19 cellular contexts compared by ENCODE assay signal in genomic region chr4:170716868-170717267, GRCh38.
DNase-seq lines count a peak whose midpoint lies in the region; ATAC-seq and TF ChIP-seq lines count a peak whose summit lies in the region.
"Had no signal": no experiment of that assay in that cellular context is flagged by ENCODE, and none has a peak within 500 bp of the region (broad histone marks: within the 10 kb centered on the region; RNA-seq: fewer than 3 reads in every experiment).

No MANE protein-coding gene starts in this region.

- H3K4me3 ChIP-seq in SK-N-SH (ENCODE audit: low read depth in 2 of 2, low read length in 1 of 2), result no peak overlapping the region
- H3K4me3 ChIP-seq in fibroblast of mammary gland (ENCODE audit: control insufficient read depth, low read depth, low read length), result no peak overlapping the region
- no peak overlapping the region for H3K4me3 ChIP-seq in aorta (ENCODE audit: low read length in 2 of 2)
- H3K4me3 ChIP-seq: adrenal gland, cardiac muscle cell, lower lobe of right lung had no signal

- no peaks in the 10 kb centered on the region for H4K20me1 ChIP-seq in SK-N-SH (ENCODE audit: insufficient read depth)

- H3K4me1 ChIP-seq in SK-N-SH (ENCODE audit: control insufficient read depth in 1 of 2, insufficient read depth in 2 of 2, low read depth in 1 of 2, low read length in 1 of 2) (no peaks in the 10 kb centered on the region; a peak in 1 of 4 replicates), aorta (ENCODE audit: control insufficient read depth in 1 of 2, insufficient read depth in 2 of 2, low read length in 2 of 2) (no peaks in the 10 kb centered on the region)
- H3K4me1 ChIP-seq: adrenal gland, lower lobe of right lung had no signal

- CTCF ChIA-PET in SK-N-SH (lab: Yijun Ruan, JAX), result interaction anchor here (0.6 to 1.9 kb wide), 6 partner anchors 11 to 457 kb away, joined by 3 to 4 read pairs (median 3); no protein-coding TSS in a partner anchor

- no peak for DNase-seq in SK-N-SH
- peak; percentile 10 for DNase-seq in fibroblast of mammary gland (ENCODE audit: low read depth)
- DNase-seq in GF-D8 (lab: John Stamatoyannopoulos, UW), result no peak
- no peak for DNase-seq in aorta
- no peak for DNase-seq in activated gamma-delta T cell (lab: John Stamatoyannopoulos, UW)
- DNase-seq: activated naive CD4-positive, alpha-beta T cell; activated T-cell treated with anti-CD3 and anti-CD28 coated beads, Interleukin-2, amount 50 U/mL, for 1 hour; adrenal gland; COR-L47; dermis blood vessel endothelial cell; lower lobe of right lung; NCI-H1436; NCI-H2171; NCI-H69 had no signal

- no peak overlapping the region for H2AFZ ChIP-seq in SK-N-SH (ENCODE audit: low read depth)

- H3K9me3 ChIP-seq in SK-N-SH, result no peaks in the 10 kb centered on the region
- no peaks in the 10 kb centered on the region for H3K9me3 ChIP-seq in aorta (ENCODE audit: control insufficient read depth, low read length)
- H3K9me3 ChIP-seq: adrenal gland, lower lobe of right lung had no signal

- H3K4me2 ChIP-seq in SK-N-SH, result no peak overlapping the region

- no peaks in the 10 kb centered on the region for H3F3A ChIP-seq in SK-N-SH (replicated peaks; ENCODE audit: insufficient read depth)

- 67% methylated on average over 1 of the region's 1 CpG for WGBS in SK-N-SH (ENCODE audit: low lambda C conversion rate)
- 71 to 72% methylated on average over 1 of the region's 1 CpG for WGBS in aorta, 2 donors

- H3K9ac ChIP-seq in SK-N-SH, result no peak overlapping the region

- TF ChIP-seq EP300 in SK-N-SH (IDR thresholded peaks at IDR 0.05; ENCODE audit: borderline replicate concordance in 1 of 2, low read depth in 1 of 2, low read length in 1 of 2), result no peak

- no peaks in the 10 kb centered on the region for H3K9me2 ChIP-seq in SK-N-SH

- POLR2A ChIA-PET in SK-N-SH (lab: Yijun Ruan, JAX), result no interaction called here

- intact Hi-C loops in aorta (cut with DNase I), result loop anchor here in 1 of 2 donors (5.0 kb wide), 1 partner anchor 125 kb away; no protein-coding TSS in a partner anchor

- H3K79me2 ChIP-seq in SK-N-SH (ENCODE audit: insufficient read depth), result no peaks in the 10 kb centered on the region

- H3K27me3 ChIP-seq in SK-N-SH (ENCODE audit: insufficient read depth), result no peaks in the 10 kb centered on the region
- H3K27me3 ChIP-seq in aorta (ENCODE audit: control insufficient read depth in 1 of 2, insufficient read depth in 2 of 2, low read length in 1 of 2), result no peaks in the 10 kb centered on the region
- H3K27me3 ChIP-seq: adrenal gland, cardiac muscle cell had no signal

- TF ChIP-seq CTCF in C4-2B (conservative IDR thresholded peaks at IDR 0.05), result peak; percentile 26
- TF ChIP-seq CTCF in SK-N-SH (IDR thresholded peaks at IDR 0.05), result peak; percentile 59
- no peak for TF ChIP-seq CTCF in fibroblast of mammary gland (conservative IDR thresholded peaks at IDR 0.05; ENCODE audit: control insufficient read depth, insufficient read depth, low read depth, low read length)

- peak; percentile 67 for ATAC-seq in GM18870 (IDR thresholded peaks at IDR 0.05; ENCODE audit: unreplicated experiment)
- no peak for ATAC-seq in aorta (ENCODE audit: low FRiP score)
- ATAC-seq in HG02973 (IDR thresholded peaks at IDR 0.05; ENCODE audit: unreplicated experiment), result no peak
- ATAC-seq: lower lobe of right lung, Right ventricle myocardium inferior had no signal

- peak; percentile 58 for TF ChIP-seq RAD21 in SK-N-SH (IDR thresholded peaks at IDR 0.05; ENCODE audit: low read length)

- no peaks in the 10 kb centered on the region for H3K36me3 ChIP-seq in SK-N-SH (replicated peaks in 1 of 2; ENCODE audit: control insufficient read depth in 1 of 2, insufficient read depth in 2 of 2, low read length in 1 of 2)
- H3K36me3 ChIP-seq in aorta (ENCODE audit: control insufficient read depth in 1 of 2, insufficient read depth in 2 of 2, low read length in 1 of 2), result no peaks in the 10 kb centered on the region
- H3K36me3 ChIP-seq: adrenal gland, cardiac muscle cell, lower lobe of right lung had no signal

- no peak overlapping the region for H3K27ac ChIP-seq in C4-2B
- H3K27ac ChIP-seq in SK-N-SH (ENCODE audit: low read depth in 2 of 2, low read length in 1 of 2), result no peak overlapping the region
- no peak overlapping the region for H3K27ac ChIP-seq in aorta (ENCODE audit: low read depth in 1 of 2, low read length in 2 of 2)
- H3K27ac ChIP-seq: adrenal gland, cardiac muscle cell, lower lobe of right lung had no signal

TF ChIP-seq in SK-N-SH, 30 proteins besides CTCF, POLR2A, EP300 and RAD21:
- TF ChIP-seq SMC3 (IDR thresholded peaks at IDR 0.05; ENCODE audit: low read depth, low read length) (peak; percentile 66), CHD2 (IDR thresholded peaks at IDR 0.05; ENCODE audit: low read length, partially characterized antibody) (no peak)
TF ChIP-seq in SK-N-SH: peak in this region for 1.
